Comparison of ENCODE assay signal across 1 cellular context in the genomic region with DNA sequence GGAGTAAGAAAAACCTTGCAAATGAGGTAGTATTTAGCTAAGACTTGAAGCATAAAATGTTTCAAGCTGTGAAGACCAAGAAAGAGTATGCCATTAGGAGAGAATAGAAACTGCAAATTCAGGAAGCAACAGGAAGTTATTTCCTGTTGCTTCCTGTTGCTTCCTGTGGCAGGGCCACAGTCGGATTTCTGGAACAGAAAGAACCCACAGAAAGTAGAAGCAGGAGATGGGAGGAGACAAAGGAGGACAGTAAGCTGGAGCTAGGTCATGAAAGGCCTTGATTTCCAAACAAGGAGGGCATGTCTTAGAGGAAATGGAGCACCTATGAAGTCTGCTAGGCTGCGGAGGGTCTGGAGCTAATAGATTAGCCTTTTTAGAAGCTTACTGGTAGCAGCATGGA.
TF ChIP-seq lines count a peak whose summit lies in the region.

No MANE protein-coding gene starts in this region.

TF ChIP-seq in K562, 482 proteins besides CTCF, POLR2A, EP300 and RAD21:
- TF ChIP-seq GABPA (tag; conservative IDR thresholded peaks at IDR 0.05; ENCODE audit: low read depth) (peak; percentile 39; the same call in 1 of the 2 replicates), ZNF76 (CRISPR knock-in tag; IDR thresholded peaks at IDR 0.05; ENCODE audit: borderline replicate concordance) (no peak)
